In the genomic region with DNA sequence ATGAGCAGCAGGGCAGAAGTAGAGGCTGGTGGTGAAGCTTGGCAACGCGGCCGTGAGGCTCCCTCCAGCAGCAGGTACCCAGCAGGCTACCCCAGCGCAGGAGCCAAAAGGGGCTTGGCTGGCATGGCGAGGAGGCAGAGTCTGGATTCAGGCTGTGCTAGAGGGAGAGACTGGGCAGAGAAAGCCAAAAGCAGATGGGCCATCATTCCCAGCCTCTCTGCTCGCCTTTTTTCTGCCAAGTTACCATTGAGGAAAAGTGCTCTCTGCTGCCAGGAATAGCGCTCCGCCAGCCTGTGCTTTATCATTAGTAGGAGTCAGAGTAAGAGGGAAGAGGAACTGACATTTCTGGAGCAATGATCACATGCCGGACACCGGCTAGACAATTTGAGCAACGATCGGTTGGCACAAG, we compare ENCODE assay signal across 13 cellular contexts. TPM values are rescaled to one million over a fixed set of nuclear protein-coding genes. Genes with fewer than 3 reads are reported as not detected.
DNase-seq lines count a peak whose midpoint lies in the region; ATAC-seq and TF ChIP-seq lines count a peak whose summit lies in the region.
"Had no signal": no experiment of that assay in that cellular context is flagged by ENCODE, and none has a peak within 500 bp of the region (broad histone marks: within the 10 kb centered on the region; RNA-seq: fewer than 3 reads in every experiment).

No MANE protein-coding gene starts in this region.

- H3K27me3 Mint-ChIP-seq in activated T-cell treated with anti-CD3 and anti-CD28 coated beads, Interleukin-2, amount 50 U/mL, for 72 hours (ENCODE audit: low read depth) = peaks cover 16% of the 10 kb centered on the region
- H3K27me3 Mint-ChIP-seq in activated T-cell treated with anti-CD3 and anti-CD28 coated beads, Interleukin-2, amount 50 U/mL, for 24 hours = peaks cover 21% of the 10 kb centered on the region

- no peak for DNase-seq in activated T-cell treated with anti-CD3 and anti-CD28 coated beads, Interleukin-2, amount 50 U/mL, for 72 hours
- no peak for DNase-seq in activated T-cell treated with anti-CD3 and anti-CD28 coated beads, Interleukin-2, amount 50 U/mL, for 24 hours
- peak; percentile 17 for DNase-seq in globus pallidus (ENCODE audit: low spot score)
- DNase-seq in lower lobe of right lung = no peak
- no peak for DNase-seq in D341Med (ENCODE audit: low spot score)
- DNase-seq in OCI-M1 (lab: John Stamatoyannopoulos, UW) = no peak
- DNase-seq: 8988T; NCI-H2081 treated with DMSO at 0.1 percent for 48 hours; NK-92 treated with Interleukin-12 subunit alpha and Interleukin-12 subunit beta, amount 100 ng/mL, for 24 hours had no signal

- H3K4me3 ChIP-seq in lower lobe of right lung = no peak overlapping the region
- H3K4me3 ChIP-seq: BLaER1 treated with 17β-estradiol and CSF1 and Interleukin-3, amounts not matched to agents 10 nM and 100 nM had no signal

- no peaks in the 10 kb centered on the region for H3K9me3 ChIP-seq in lower lobe of right lung
- H3K9me3 ChIP-seq: BLaER1 treated with 17β-estradiol and CSF1 and Interleukin-3, amounts not matched to agents 10 nM and 100 nM had no signal

- intact Hi-C loops in lower lobe of right lung (cut with DNase I) = no loop called here

- peaks cover 34% of the 10 kb centered on the region for H3K36me3 ChIP-seq in lower lobe of right lung

- no peak overlapping the region for H3K27ac ChIP-seq in lower lobe of right lung
- H3K27ac ChIP-seq: BLaER1 treated with 17β-estradiol and CSF1 and Interleukin-3, amounts not matched to agents 10 nM and 100 nM; RWPE1 had no signal

- H3K4me3 Mint-ChIP-seq in activated T-cell treated with anti-CD3 and anti-CD28 coated beads, Interleukin-2, amount 50 U/mL, for 72 hours = no peak overlapping the region
- H3K4me3 Mint-ChIP-seq in activated T-cell treated with anti-CD3 and anti-CD28 coated beads, Interleukin-2, amount 50 U/mL, for 24 hours = no peak overlapping the region

- H3K27me3 ChIP-seq in lower lobe of right lung (ENCODE audit: low read depth) = no peaks in the 10 kb centered on the region
- H3K27me3 ChIP-seq: BLaER1 treated with 17β-estradiol and CSF1 and Interleukin-3, amounts not matched to agents 10 nM and 100 nM had no signal

- H3K9me3 Mint-ChIP-seq in activated T-cell treated with anti-CD3 and anti-CD28 coated beads, Interleukin-2, amount 50 U/mL, for 72 hours = no peaks in the 10 kb centered on the region
- no peaks in the 10 kb centered on the region for H3K9me3 Mint-ChIP-seq in activated T-cell treated with anti-CD3 and anti-CD28 coated beads, Interleukin-2, amount 50 U/mL, for 24 hours

- ATAC-seq in activated T-cell treated with anti-CD3 and anti-CD28 coated beads, Interleukin-2, amount 50 U/mL, for 72 hours (replicated peaks in 1 of 2) = no peak
- ATAC-seq in lower lobe of right lung = peak; percentile 21 to 37
- no peak for ATAC-seq in HG02678 (IDR thresholded peaks at IDR 0.05; ENCODE audit: unreplicated experiment)
- no peak for ATAC-seq in HG02840 (IDR thresholded peaks at IDR 0.05; ENCODE audit: low FRiP score, unreplicated experiment)

- peaks cover 28% of the 10 kb centered on the region for H3K4me1 Mint-ChIP-seq in activated T-cell treated with anti-CD3 and anti-CD28 coated beads, Interleukin-2, amount 50 U/mL, for 72 hours (ENCODE audit: low read depth)
- peaks cover 17% of the 10 kb centered on the region for H3K4me1 Mint-ChIP-seq in activated T-cell treated with anti-CD3 and anti-CD28 coated beads, Interleukin-2, amount 50 U/mL, for 24 hours (ENCODE audit: low read depth)

- peaks cover 15 to 19% of the 10 kb centered on the region in 2 donors for H3K36me3 Mint-ChIP-seq in activated T-cell treated with anti-CD3 and anti-CD28 coated beads, Interleukin-2, amount 50 U/mL, for 72 hours (ENCODE audit: insufficient read depth in 2 of 2)
- peaks cover 75% of the 10 kb centered on the region for H3K36me3 Mint-ChIP-seq in activated T-cell treated with anti-CD3 and anti-CD28 coated beads, Interleukin-2, amount 50 U/mL, for 24 hours (ENCODE audit: low read depth)

- no peak for TF ChIP-seq CTCF in lower lobe of right lung (IDR thresholded peaks at IDR 0.05)

- peak overlapping the region; percentile 38 for H3K27ac Mint-ChIP-seq in activated T-cell treated with anti-CD3 and anti-CD28 coated beads, Interleukin-2, amount 50 U/mL, for 72 hours
- no peak overlapping the region for H3K27ac Mint-ChIP-seq in activated T-cell treated with anti-CD3 and anti-CD28 coated beads, Interleukin-2, amount 50 U/mL, for 24 hours

- H3K4me1 ChIP-seq in lower lobe of right lung = no peaks in the 10 kb centered on the region

RNA-seq across cellular contexts. Expression of gene MAP3K15, which starts 28.6 kb away (rescaled TPM):
- total RNA-seq in activated T-cell treated with anti-CD3 and anti-CD28 coated beads, Interleukin-2, amount 50 U/mL, for 72 hours = under 1 TPM; 0.70 to 0.83 TPM
- total RNA-seq in lower lobe of right lung = 3.2 TPM

Comparison
In these comparisons a context has a peak if more than half of its experiments do, and no peak if none do; other contexts are left out.
1. ATAC-seq: peak in lower lobe of right lung (2 of 2); none in activated T-cell treated with anti-CD3 and anti-CD28 coated beads, Interleukin-2, amount 50 U/mL, for 72 hours (0 of 2), HG02678 (single experiment) and HG02840 (single experiment).